8 cellular contexts compared by ENCODE assay signal in the genomic region with DNA sequence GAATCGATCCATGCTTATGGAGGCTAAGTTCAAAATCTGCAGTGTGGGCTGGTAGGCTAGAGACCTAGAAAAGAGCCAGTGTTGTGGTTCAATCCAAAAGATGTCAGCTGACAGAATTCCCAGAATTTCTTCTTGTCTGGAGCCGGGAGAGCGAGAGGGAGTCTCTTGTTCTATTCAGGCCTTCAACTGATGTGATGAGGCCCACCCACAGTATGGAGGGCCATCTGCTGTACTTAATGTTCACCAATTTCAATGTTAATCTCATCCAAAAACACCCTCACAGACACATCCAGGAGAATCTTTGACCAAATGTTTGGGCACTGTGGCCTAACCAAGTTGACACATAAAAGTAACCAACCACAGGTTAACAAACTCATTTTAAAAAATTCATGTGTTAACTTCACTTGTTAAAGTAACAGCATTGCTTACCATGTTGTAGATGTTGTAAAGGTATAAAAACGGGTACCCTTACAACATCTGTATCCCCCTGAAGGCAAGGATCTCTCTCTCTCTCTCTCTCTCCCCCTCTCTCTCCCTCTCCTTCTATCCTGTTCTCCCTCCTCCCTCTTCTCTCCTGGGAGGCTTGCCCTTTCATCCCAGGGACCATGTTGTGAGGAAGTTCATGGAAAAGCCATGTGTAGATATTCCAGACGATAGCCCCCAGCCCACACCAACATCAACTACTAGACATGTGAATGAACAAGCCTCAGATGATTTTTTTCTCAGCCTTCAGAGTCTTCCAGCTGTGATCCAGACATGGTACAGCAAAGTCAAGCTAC.
DNase-seq lines count a peak whose midpoint lies in the region; ATAC-seq and TF ChIP-seq lines count a peak whose summit lies in the region.

No MANE protein-coding gene starts in this region.

- H3K4me3 Mint-ChIP-seq in brain (peak overlapping the region in 4 of 5 experiments; percentile 51 to 83 (median 60)), nephron progenitor cell (peak overlapping the region; percentile 31)

- H3K4me1 ChIP-seq in left ventricle myocardium inferior = peaks cover 46% of the 10 kb centered on the region

- H3K27ac ChIP-seq in left ventricle myocardium inferior (replicated peaks) = peak overlapping the region; percentile 96

- TF ChIP-seq CTCF in left ventricle myocardium inferior (IDR thresholded peaks at IDR 0.05; ENCODE audit: borderline replicate concordance) (no peak), brain (conservative IDR thresholded peaks at IDR 0.05) (no peak), nephron progenitor cell (IDR thresholded peaks at IDR 0.05) (no peak)

- H3K9me3 ChIP-seq in left ventricle myocardium inferior (replicated peaks) = no peaks in the 10 kb centered on the region

- intact Hi-C loops in left ventricle myocardium inferior (cut with micrococcal nuclease) = loop anchor here (5.0 kb wide), 1 partner anchor 49 kb away; no protein-coding TSS in a partner anchor
- intact Hi-C loops in Right ventricle myocardium superior (cut with DNase I) = loop anchor here (5.0 kb wide), 2 partner anchors 49 to 69 kb away; partner anchors contain the start of gene CHD2
- intact Hi-C loops in head of caudate nucleus (cut with DNase I) = loop anchor here (5.0 kb wide), 1 partner anchor 49 kb away; no protein-coding TSS in a partner anchor

- no peak for ATAC-seq in Right ventricle myocardium superior (ENCODE audit: poor library complexity)

- peak overlapping the region; percentile 91 to 99 (median 98) for H3K27ac Mint-ChIP-seq in brain
- peak overlapping the region; percentile 100 for H3K27ac Mint-ChIP-seq in nephron progenitor cell

- H3K4me1 Mint-ChIP-seq in brain = peaks cover 69% of the 10 kb centered on the region
- H3K4me1 Mint-ChIP-seq in nephron progenitor cell = peaks cover 79% of the 10 kb centered on the region

- H3K9me3 Mint-ChIP-seq in brain (no peaks in the 10 kb centered on the region), nephron progenitor cell (no peaks in the 10 kb centered on the region)

- H3K27me3 Mint-ChIP-seq in brain (no peaks in the 10 kb centered on the region), nephron progenitor cell (ENCODE audit: low read depth, poor library complexity) (no peaks in the 10 kb centered on the region)

- H3K4me3 ChIP-seq in left ventricle myocardium inferior = no peak overlapping the region

- no peaks in the 10 kb centered on the region for H3K36me3 ChIP-seq in left ventricle myocardium inferior

- H3K27me3 ChIP-seq in left ventricle myocardium inferior (ENCODE audit: low read depth) = no peaks in the 10 kb centered on the region

- DNase-seq in left ventricle myocardium inferior (no peak), Right ventricle myocardium superior (no peak), nephron progenitor cell (no peak), GM03348 (ENCODE audit: low spot score) (no peak), head of caudate nucleus (no peak), H4 (ENCODE audit: low spot score) (no peak), activated gamma-delta T cell (lab: John Stamatoyannopoulos, UW) (no peak)

- no peaks in the 10 kb centered on the region for H3K36me3 Mint-ChIP-seq in brain
- H3K36me3 Mint-ChIP-seq in nephron progenitor cell (ENCODE audit: low read depth) = no peaks in the 10 kb centered on the region
